20 cellular contexts compared by ENCODE assay signal in the genomic region with DNA sequence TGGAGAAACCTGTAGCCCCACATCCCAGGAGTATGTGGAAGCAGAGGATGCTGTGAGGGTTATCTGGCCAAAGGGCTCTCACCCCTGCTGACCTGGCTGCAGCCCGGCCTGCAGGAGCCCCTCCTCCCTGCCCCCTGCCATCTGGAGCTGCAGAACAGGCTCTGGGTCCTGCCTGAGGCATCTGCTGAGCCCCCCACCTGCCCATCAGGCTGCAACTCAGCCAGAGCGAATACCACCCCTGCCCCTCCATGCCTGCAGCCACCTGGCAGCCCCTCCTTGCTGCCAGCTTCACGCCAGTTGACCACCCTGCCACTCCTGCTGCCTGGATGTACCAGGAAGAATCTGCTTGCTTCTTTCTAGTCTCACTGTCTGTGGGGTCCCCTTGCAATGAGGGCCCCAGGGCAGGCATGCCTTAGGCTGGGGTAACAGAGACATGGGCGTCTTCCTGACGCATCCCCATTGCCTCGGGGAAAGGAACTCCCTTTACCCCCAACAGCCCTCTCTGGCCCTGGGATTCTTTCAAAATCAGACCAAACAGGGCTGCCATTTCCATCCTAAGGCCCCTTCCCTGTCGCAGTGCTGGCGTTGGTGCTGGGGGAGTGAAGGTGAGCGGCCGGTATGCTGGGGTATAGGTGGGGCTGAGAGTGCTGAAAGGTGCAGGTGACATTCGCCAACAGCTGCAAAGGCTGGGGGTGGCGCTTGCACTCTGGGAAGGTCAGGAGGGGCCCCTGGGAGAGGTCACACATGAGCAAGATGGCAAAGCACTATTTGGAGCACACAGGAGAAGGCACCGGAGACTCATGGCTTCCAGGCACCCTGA.
DNase-seq lines count a peak whose midpoint lies in the region; ATAC-seq lines count a peak whose summit lies in the region.
"Had no signal": no experiment of that assay in that cellular context is flagged by ENCODE, and none has a peak within 500 bp of the region (broad histone marks: within the 10 kb centered on the region; RNA-seq: fewer than 3 reads in every experiment).

No MANE protein-coding gene starts in this region.

- WGBS in thymus = 71% methylated on average over 13 of the region's 13 CpGs

- H3K27me3 Mint-ChIP-seq in effector memory CD8-positive, alpha-beta T cell = peaks cover 0 to 7% of the 10 kb centered on the region in 2 donors

- H3K27ac Mint-ChIP-seq in effector memory CD8-positive, alpha-beta T cell = peak overlapping the region; percentile 95 to 96

- peaks cover 45 to 48% of the 10 kb centered on the region in 2 donors for H3K4me1 Mint-ChIP-seq in effector memory CD8-positive, alpha-beta T cell (ENCODE audit: low read depth in 2 of 2)

- H3K36me3 Mint-ChIP-seq in effector memory CD8-positive, alpha-beta T cell (ENCODE audit: insufficient read depth) = peaks cover 8% of the 10 kb centered on the region

- H3K4me3 Mint-ChIP-seq in effector memory CD8-positive, alpha-beta T cell = peak overlapping the region; percentile 59 to 62

- H3K9me3 ChIP-seq in KOPT-K1 (ENCODE audit: insufficient read depth, low read length, poor library complexity, severe bottlenecking) (no peaks in the 10 kb centered on the region), thymus (ENCODE audit: control insufficient read depth) (no peaks in the 10 kb centered on the region)
- H3K9me3 ChIP-seq: gastrocnemius medialis, neutrophil had no signal

- H3K27ac ChIP-seq in KOPT-K1 (ENCODE audit: low read depth, low read length, poor library complexity, severe bottlenecking) (peak overlapping the region; percentile 92), thymus (ENCODE audit: low read depth) (peak overlapping the region; percentile 96)
- H3K27ac ChIP-seq: gastrocnemius medialis, neutrophil, SK-N-MC had no signal

- no peak for ATAC-seq in effector memory CD8-positive, alpha-beta T cell (replicated peaks)
- no peak for ATAC-seq in HG02798 (IDR thresholded peaks at IDR 0.05; ENCODE audit: poor library complexity, unreplicated experiment)
- ATAC-seq: activated T-cell treated with anti-CD3 and anti-CD28 coated beads, Interleukin-2, amount 50 U/mL, for 4 hours; gastrocnemius medialis; PC-3; right cardiac atrium had no signal

- H3K9me3 Mint-ChIP-seq in effector memory CD8-positive, alpha-beta T cell = peaks cover 0 to 1% of the 10 kb centered on the region in 2 donors
- H3K9me3 Mint-ChIP-seq: activated T-cell treated with anti-CD3 and anti-CD28 coated beads, Interleukin-2, amount 50 U/mL, for 4 hours had no signal

- DNase-seq in activated effector memory CD4-positive, alpha-beta T cell treated with anti-CD3 and anti-CD28 coated beads, Interleukin-2, amount 50 U/mL, for 16 hours = peak; percentile 53
- no peak for DNase-seq in activated effector memory CD4-positive, alpha-beta T cell treated with Interleukin-2 at 50 U/mL for 16 hours
- no peak for DNase-seq in effector memory CD8-positive, alpha-beta T cell
- DNase-seq in NCI-H2029 treated with DMSO at 0.1 percent for 48 hours (lab: John Stamatoyannopoulos, UW) = no peak
- no peak for DNase-seq in amygdala (lab: John Stamatoyannopoulos, UW)
- DNase-seq: activated T-cell treated with anti-CD3 and anti-CD28 coated beads, Interleukin-2, amount 50 U/mL, for 4 hours; amniotic stem cell; gastrocnemius medialis; mammary epithelial cell; NCI-H1417; NCI-H345; PC-3; right cardiac atrium; stimulated activated CD4-positive, alpha-beta T cell treated with anti-CD3 and anti-CD28 coated beads, Interleukin-2, amount 100 ng/mL, for 24 hours; trophoblast cell had no signal

- no peak overlapping the region for H3K4me3 ChIP-seq in thymus (ENCODE audit: low read length)
- H3K4me3 ChIP-seq: gastrocnemius medialis, SK-N-MC had no signal

- peaks cover 53% of the 10 kb centered on the region for H3K4me1 ChIP-seq in thymus (ENCODE audit: control insufficient read depth, insufficient read depth, low read length)
- H3K4me1 ChIP-seq: gastrocnemius medialis had no signal

- H3K27me3 ChIP-seq in thymus (ENCODE audit: control insufficient read depth, insufficient read depth) = no peaks in the 10 kb centered on the region
- H3K27me3 ChIP-seq: neutrophil had no signal

- H3K36me3 ChIP-seq in KOPT-K1 (ENCODE audit: insufficient read depth, low read length) (no peaks in the 10 kb centered on the region), thymus (ENCODE audit: control insufficient read depth, insufficient read depth) (no peaks in the 10 kb centered on the region)
- H3K36me3 ChIP-seq: gastrocnemius medialis, neutrophil had no signal
